ENCODE assay signal across 8 cellular contexts in genomic region chr9:15306068-15306756, GRCh38. TPM values are rescaled to one million over a fixed set of nuclear protein-coding genes. Genes with fewer than 3 reads are reported as not detected.
DNase-seq lines count a peak whose midpoint lies in the region; FAIRE-seq and TF ChIP-seq lines count a peak whose summit lies in the region.

No MANE protein-coding gene starts in this region.

- H3K27ac ChIP-seq in endodermal cell (ENCODE audit: low read depth, low read length): no peak overlapping the region
- peak overlapping the region; percentile 51 to 90 (median 86) for H3K27ac ChIP-seq in thyroid gland

- H3K27ac Mint-ChIP-seq in CD14-positive monocyte (peak overlapping the region in 5 of 7 donors; percentile 11 to 78 (median 61)), endodermal cell (peak overlapping the region; percentile 91)

- H3K27me3 Mint-ChIP-seq in CD14-positive monocyte (ENCODE audit: low read depth in 3 of 3) (peaks cover 2 to 16% (median 10%) of the 10 kb centered on the region in 3 donors), endodermal cell (ENCODE audit: insufficient read depth) (no peaks in the 10 kb centered on the region)

- H3K4me1 Mint-ChIP-seq in CD14-positive monocyte (peaks cover 31% of the 10 kb centered on the region), endodermal cell (peaks cover 26% of the 10 kb centered on the region)

- peak overlapping the region; percentile 98 to 99 for H3K4me3 Mint-ChIP-seq in CD14-positive monocyte
- peak overlapping the region; percentile 94 for H3K4me3 Mint-ChIP-seq in endodermal cell

- no peaks in the 10 kb centered on the region for H3K4me1 ChIP-seq in endodermal cell (ENCODE audit: control insufficient read depth, insufficient read depth, low read length)
- peaks cover 7 to 10% of the 10 kb centered on the region in 2 donors for H3K4me1 ChIP-seq in thyroid gland

- H3K9me3 ChIP-seq in endodermal cell (ENCODE audit: control insufficient read depth, low read length) (no peaks in the 10 kb centered on the region), thyroid gland (no peaks in the 10 kb centered on the region)

- H3K36me3 ChIP-seq in endodermal cell (ENCODE audit: control insufficient read depth, insufficient read depth, low read length) (peaks cover 8% of the 10 kb centered on the region), thyroid gland (no peaks in the 10 kb centered on the region)

- TF ChIP-seq CTCF in CD14-positive monocyte (IDR thresholded peaks at IDR 0.05) (no peak), endodermal cell (conservative IDR thresholded peaks at IDR 0.05) (no peak), thyroid gland (IDR thresholded peaks at IDR 0.05) (no peak)

- peak overlapping the region; percentile 62 for H3K9ac ChIP-seq in endodermal cell (ENCODE audit: extremely low read depth, low read length, poor library complexity, severe bottlenecking)

- H3K36me3 Mint-ChIP-seq in CD14-positive monocyte (no peaks in the 10 kb centered on the region), endodermal cell (ENCODE audit: low read depth) (peaks cover 22% of the 10 kb centered on the region)

- intact Hi-C loops in CD14-positive monocyte (cut with micrococcal nuclease) (loop anchor here in 1 of 2 donors (10.0 kb wide), 1 partner anchor 109 kb away; no protein-coding TSS in a partner anchor), thyroid gland (cut with DNase I) (no loop called here)

- FAIRE-seq in H54 (lab: Jason Lieb, UNC): peak; percentile 65

- H3K27me3 ChIP-seq in endodermal cell (ENCODE audit: control insufficient read depth, insufficient read depth, low read length, poor library complexity, severe bottlenecking) (no peaks in the 10 kb centered on the region), thyroid gland (no peaks in the 10 kb centered on the region)

- TF ChIP-seq POLR2A in H54 (IDR thresholded peaks at IDR 0.05; ENCODE audit: low read depth, low read length) (no peak), thyroid gland (IDR thresholded peaks at IDR 0.05) (no peak)

- 6 to 12% methylated on average over 15 to 32 of the region's 32 CpGs for WGBS in endodermal cell (ENCODE audit: insufficient coverage in 1 of 2, insufficient read length in 1 of 2), 2 experiments
- WGBS in thyroid gland, 2 donors: 8 to 9% methylated on average over 11 to 20 of the region's 32 CpGs

- H3K4me3 ChIP-seq in endodermal cell (ENCODE audit: low read length) (peak overlapping the region; percentile 88), thyroid gland (replicated peaks in 1 of 3) (peak overlapping the region; percentile 20 to 84 (median 57))

- DNase-seq in CD14-positive monocyte (ENCODE audit: low spot score) (peak; percentile 62), H54 (ENCODE audit: insufficient read length, low spot score) (peak; percentile 23), NCI-H2081 (lab: John Stamatoyannopoulos, UW) (peak; percentile 76 to 83), endodermal cell (peak; percentile 88), midbrain (lab: John Stamatoyannopoulos, UW) (peak; percentile 6), thyroid gland (peak; percentile 65 to 72), cortex of kidney (lab: John Stamatoyannopoulos, UW) (no peak)
- peak; percentile 25 to 35 for DNase-seq in activated CD4-positive, alpha-beta T cell treated with anti-CD3 and anti-CD28 coated beads, Interleukin-2, amount 50 U/mL, for 4 hours

- H3K9me3 Mint-ChIP-seq in CD14-positive monocyte (peaks cover 0 to 1% (median 0%) of the 10 kb centered on the region in 7 donors), endodermal cell (no peaks in the 10 kb centered on the region)

RNA-seq across cellular contexts. Expression of gene TTC39B, which starts 0.8 kb away (rescaled TPM):
- 1 to 10 TPM in 1 of 2 donors, under 1 TPM in 1; 0.87 to 3.1 TPM for polyA plus RNA-seq in CD14-positive monocyte
- total RNA-seq in endodermal cell: 10 to 100 TPM; 53.5 to 69.5 TPM
- polyA plus RNA-seq in endodermal cell (2013, experiment 1 of 2): 6.8 TPM
- 5.8 TPM for polyA plus RNA-seq in endodermal cell (2013, experiment 2 of 2)
- total RNA-seq in thyroid gland: 10 to 100 TPM; 10.3 to 18.7 (median 11.3) TPM
